ENCODE assay signal across 20 cellular contexts in genomic region chr4:113502476-113502875, GRCh38.
DNase-seq lines count a peak whose midpoint lies in the region; ATAC-seq, FAIRE-seq and TF ChIP-seq lines count a peak whose summit lies in the region.
"Had no signal": no experiment of that assay in that cellular context is flagged by ENCODE, and none has a peak within 500 bp of the region (broad histone marks: within the 10 kb centered on the region; RNA-seq: fewer than 3 reads in every experiment).

No MANE protein-coding gene starts in this region.

- H3K27ac Mint-ChIP-seq in activated B cell treated with CpG ODN at 0.5 μM for 24 hours, result peak overlapping the region; percentile 37
- H3K27ac Mint-ChIP-seq: activated CD8-positive, alpha-beta T cell treated with anti-CD3 and anti-CD28 coated beads, Interleukin-2, amount 10 ng/mL, durations not matched to agents 7 days and 5 days; activated T-helper 17 cell treated with anti-CD3 and anti-CD28 coated beads, Interleukin-2, amount 50 U/mL, for 72 hours had no signal

- TF ChIP-seq CTCF in HepG2 (CRISPR knock-in tag; IDR thresholded peaks at IDR 0.05) (no peak), right lobe of liver (IDR thresholded peaks at IDR 0.05) (no peak), activated B cell treated with CpG ODN at 0.5 μM for 24 hours (IDR thresholded peaks at IDR 0.05) (no peak), foreskin keratinocyte (conservative IDR thresholded peaks at IDR 0.05) (no peak), testis (IDR thresholded peaks at IDR 0.05) (no peak)

- intact Hi-C loops in HepG2 (cut with micrococcal nuclease; ENCODE audit: unreplicated experiment) (no loop called here), right lobe of liver (cut with DNase I) (no loop called here), activated B cell treated with CpG ODN at 0.5 μM for 24 hours (cut with micrococcal nuclease) (no loop called here), testis (cut with DNase I; ENCODE audit: low total_unique reads) (no loop called here)

- no peak overlapping the region for H3K4me3 ChIP-seq in HepG2 (replicated peaks in 1 of 3; ENCODE audit: insufficient read depth in 1 of 3, low read depth in 2 of 3, low read length in 3 of 3)
- no peak overlapping the region for H3K4me3 ChIP-seq in right lobe of liver
- H3K4me3 ChIP-seq in testis, result no peak overlapping the region
- H3K4me3 ChIP-seq: adrenal gland, MG63 had no signal

- H3K27ac ChIP-seq in HepG2 (ENCODE audit: extremely low read length, insufficient read depth, low read length) (no peak overlapping the region), right lobe of liver (no peak overlapping the region), foreskin keratinocyte (peak overlapping the region; percentile 42), testis (peak overlapping the region; percentile 8 to 27)
- H3K27ac ChIP-seq: adrenal gland, parathyroid adenoma had no signal

- H3K9ac ChIP-seq in HepG2 (ENCODE audit: insufficient read depth, low read depth, low read length), result no peak overlapping the region
- H3K9ac ChIP-seq: parathyroid adenoma had no signal

- TF ChIP-seq POLR2A in HepG2 (IDR thresholded peaks at IDR 0.05; ENCODE audit: insufficient read depth in 1 of 2, low read depth in 2 of 2, low read length in 2 of 2) (no peak), right lobe of liver (IDR thresholded peaks at IDR 0.05) (no peak), testis (IDR thresholded peaks at IDR 0.05) (no peak)

- no peaks in the 10 kb centered on the region for H3K27me3 Mint-ChIP-seq in activated B cell treated with CpG ODN at 0.5 μM for 24 hours
- H3K27me3 Mint-ChIP-seq: activated T-helper 17 cell treated with anti-CD3 and anti-CD28 coated beads, Interleukin-2, amount 50 U/mL, for 72 hours; naive B cell; stimulated activated naive CD8-positive, alpha-beta T cell treated with anti-CD3 and anti-CD28 coated beads, Interleukin-15, amount 100 ng/mL, for 72 hours had no signal

- no peak overlapping the region for H3K4me3 Mint-ChIP-seq in activated B cell treated with CpG ODN at 0.5 μM for 24 hours
- H3K4me3 Mint-ChIP-seq: activated CD8-positive, alpha-beta T cell treated with anti-CD3 and anti-CD28 coated beads, Interleukin-2, amount 10 ng/mL, durations not matched to agents 7 days and 5 days; activated T-helper 17 cell treated with anti-CD3 and anti-CD28 coated beads, Interleukin-2, amount 50 U/mL, for 72 hours; naive B cell; stimulated activated naive CD8-positive, alpha-beta T cell treated with anti-CD3 and anti-CD28 coated beads, Interleukin-15, amount 100 ng/mL, for 72 hours had no signal

- no peaks in the 10 kb centered on the region for H3K27me3 ChIP-seq in HepG2 (ENCODE audit: control insufficient read depth in 1 of 2, insufficient read depth in 2 of 2, low read length in 2 of 2)
- H3K27me3 ChIP-seq in right lobe of liver, result no peaks in the 10 kb centered on the region
- no peaks in the 10 kb centered on the region for H3K27me3 ChIP-seq in foreskin keratinocyte
- H3K27me3 ChIP-seq in testis, result no peaks in the 10 kb centered on the region
- H3K27me3 ChIP-seq: adrenal gland, MG63 had no signal

- POLR2A ChIA-PET in HepG2 (lab: Yijun Ruan, JAX) (no interaction called here), activated B cell treated with CpG ODN at 0.5 μM for 24 hours (lab: Charles Lee) (no interaction called here)

- no peak for FAIRE-seq in HepG2 (lab: Jason Lieb, UNC)
- FAIRE-seq: endothelial cell of umbilical vein had no signal

- BruUV-seq in HepG2 (replicated peaks; lab: Mats Ljungman, UMichigan), result no TSS peak

- TF ChIP-seq RAD21 in HepG2 (CRISPR knock-in tag; IDR thresholded peaks at IDR 0.05), result no peak

- ATAC-seq in HepG2, result no peak
- no peak for ATAC-seq in right lobe of liver
- ATAC-seq in activated B cell treated with CpG ODN at 0.5 μM for 24 hours (ENCODE audit: low read depth), result no peak
- peak; percentile 86 for ATAC-seq in foreskin keratinocyte
- ATAC-seq in GM21515 (IDR thresholded peaks at IDR 0.05; ENCODE audit: unreplicated experiment), result no peak
- ATAC-seq: activated CD8-positive, alpha-beta T cell treated with anti-CD3 and anti-CD28 coated beads, Interleukin-2, amount 10 ng/mL, durations not matched to agents 7 days and 5 days; activated T-helper 17 cell treated with anti-CD3 and anti-CD28 coated beads, Interleukin-2, amount 50 U/mL, for 72 hours; stimulated activated naive CD8-positive, alpha-beta T cell treated with anti-CD3 and anti-CD28 coated beads, Interleukin-15, amount 100 ng/mL, for 72 hours had no signal

- H3K4me2 ChIP-seq in HepG2 (ENCODE audit: low read depth, low read length), result no peak overlapping the region

- no peaks in the 10 kb centered on the region for H3K9me3 Mint-ChIP-seq in activated B cell treated with CpG ODN at 0.5 μM for 24 hours
- H3K9me3 Mint-ChIP-seq: activated T-helper 17 cell treated with anti-CD3 and anti-CD28 coated beads, Interleukin-2, amount 50 U/mL, for 72 hours; naive B cell had no signal

- no peak overlapping the region for H2AFZ ChIP-seq in HepG2 (ENCODE audit: low read length)
- H2AFZ ChIP-seq: parathyroid adenoma had no signal

- H3K36me3 ChIP-seq in HepG2 (replicated peaks in 1 of 2; ENCODE audit: control insufficient read depth in 1 of 2, insufficient read depth in 2 of 2, low read length in 2 of 2), result peaks cover 1 to 4% of the 10 kb centered on the region in 2 experiments; a peak in 3 of 5 replicates
- H3K36me3 ChIP-seq in right lobe of liver, result no peaks in the 10 kb centered on the region
- H3K36me3 ChIP-seq in testis (ENCODE audit: low read depth, missing control alignments), result no peaks in the 10 kb centered on the region
- H3K36me3 ChIP-seq: adrenal gland, MG63 had no signal

- H3K9me3 ChIP-seq in HepG2 (ENCODE audit: low read length) (no peaks in the 10 kb centered on the region), right lobe of liver (no peaks in the 10 kb centered on the region), testis (no peaks in the 10 kb centered on the region)
- H3K9me3 ChIP-seq: adrenal gland, Caco-2, MG63 had no signal

- peaks cover 62% of the 10 kb centered on the region for H3K36me3 Mint-ChIP-seq in activated B cell treated with CpG ODN at 0.5 μM for 24 hours (ENCODE audit: low read depth)

- no peaks in the 10 kb centered on the region for H3K79me2 ChIP-seq in HepG2 (ENCODE audit: insufficient read depth, low read length)
- H3K79me2 ChIP-seq: parathyroid adenoma had no signal

- WGBS in HepG2 (ENCODE audit: low lambda C conversion rate), result 95% methylated on average over 1 of the region's 1 CpG
- WGBS in right lobe of liver (ENCODE audit: insufficient coverage, low coverage, low lambda C conversion rate, missing lambda C conversion rate), result 92% methylated on average over 1 of the region's 1 CpG
- 80 to 82% methylated on average over 1 of the region's 1 CpG for WGBS in testis, 2 donors

- in situ Hi-C loops in HepG2 (cut with HindIII; ENCODE audit: extremely low pct_ligation_motif_present, low pct_unique_long_range_greater_than_20kb), result no loop called here

- DNase-seq in HepG2 (ENCODE audit: low spot score), result peak; percentile 12
- no peak for DNase-seq in right lobe of liver
- no peak for DNase-seq in activated B cell treated with CpG ODN at 0.5 μM for 24 hours
- DNase-seq in foreskin keratinocyte, result peak; percentile 54 to 78
- DNase-seq in testis, result no peak
- no peak for DNase-seq in nucleus accumbens (lab: John Stamatoyannopoulos, UW)
- DNase-seq in superior temporal gyrus (ENCODE audit: extremely low spot score), result no peak
- DNase-seq: activated CD8-positive, alpha-beta T cell treated with anti-CD3 and anti-CD28 coated beads, Interleukin-2, amount 10 ng/mL, durations not matched to agents 7 days and 5 days; Caco-2; GF-D8; MG63; naive B cell; NCI-H2081; NCI-H526; stimulated activated naive CD8-positive, alpha-beta T cell treated with anti-CD3 and anti-CD28 coated beads, Interleukin-15, amount 100 ng/mL, for 72 hours had no signal

- CTCF ChIA-PET in HepG2 (lab: Yijun Ruan, JAX; ENCODE audit: low intra/inter-chr PET ratio, low total read pairs) (no interaction called here), activated B cell treated with CpG ODN at 0.5 μM for 24 hours (lab: Charles Lee) (no interaction called here)

- TF ChIP-seq EP300 in HepG2 (IDR thresholded peaks at IDR 0.05; ENCODE audit: low read depth in 2 of 2, low read length in 2 of 2) (no peak), HepG2 (CRISPR knock-in tag; IDR thresholded peaks at IDR 0.05; ENCODE audit: borderline replicate concordance) (no peak)

- H3K4me1 ChIP-seq in HepG2 (ENCODE audit: insufficient read depth, low read length), result peaks cover 10% of the 10 kb centered on the region
- peaks cover 0 to 11% (median 0%) of the 10 kb centered on the region in 4 donors for H3K4me1 ChIP-seq in right lobe of liver
- H3K4me1 ChIP-seq in foreskin keratinocyte, result no peaks in the 10 kb centered on the region
- H3K4me1 ChIP-seq in testis, result no peaks in the 10 kb centered on the region
- H3K4me1 ChIP-seq: Caco-2, parathyroid adenoma had no signal

- no peaks in the 10 kb centered on the region for H3K4me1 Mint-ChIP-seq in activated B cell treated with CpG ODN at 0.5 μM for 24 hours
- H3K4me1 Mint-ChIP-seq: activated T-helper 17 cell treated with anti-CD3 and anti-CD28 coated beads, Interleukin-2, amount 50 U/mL, for 72 hours; stimulated activated naive CD8-positive, alpha-beta T cell treated with anti-CD3 and anti-CD28 coated beads, Interleukin-15, amount 100 ng/mL, for 72 hours had no signal

- H4K20me1 ChIP-seq in HepG2 (ENCODE audit: insufficient read depth, low read length), result no peaks in the 10 kb centered on the region

TF ChIP-seq in HepG2, 621 proteins besides CTCF, POLR2A, EP300 and RAD21 (continues in another document):
- no peak for TF ChIP-seq JUND (CRISPR knock-in tag; IDR thresholded peaks at IDR 0.05)

Comparison
In these comparisons a context has a peak if more than half of its experiments do, and no peak if none do; other contexts are left out.
1. DNase-seq: peak in HepG2 (single experiment) and foreskin keratinocyte (2 of 2); none in right lobe of liver (0 of 3), activated B cell treated with CpG ODN at 0.5 μM for 24 hours (single experiment), testis (single experiment), nucleus accumbens (0 of 56) and superior temporal gyrus (single experiment).
2. H3K27ac ChIP-seq: peak in foreskin keratinocyte (single experiment) and testis (2 of 2); none in HepG2 (single experiment) and right lobe of liver (0 of 3).